Comparison of ENCODE assay signal across 8 cellular contexts in genomic region chr17:59963738-59964454, GRCh38. TPM values are rescaled to one million over a fixed set of nuclear protein-coding genes. Genes with fewer than 3 reads are reported as not detected.
DNase-seq lines count a peak whose midpoint lies in the region; ATAC-seq lines count a peak whose summit lies in the region.

No MANE protein-coding gene starts in this region.

- ATAC-seq in HG03045 (IDR thresholded peaks at IDR 0.05; ENCODE audit: unreplicated experiment): peak; percentile 34

- peaks cover 21% of the 10 kb centered on the region for H3K4me1 ChIP-seq in mononuclear cell (ENCODE audit: insufficient read depth, low read length)

- H3K9me3 ChIP-seq in mononuclear cell (ENCODE audit: low read depth, low read length): no peaks in the 10 kb centered on the region

- H3K27me3 ChIP-seq in mononuclear cell (ENCODE audit: insufficient read depth, low read length): no peaks in the 10 kb centered on the region

- DNase-seq in NCI-H524 (lab: John Stamatoyannopoulos, UW) (peak; percentile 35 to 53), NCI-H524 treated with DMSO at 0.1 percent for 48 hours (lab: John Stamatoyannopoulos, UW) (no peak), NCI-H510A treated with DMSO at 0.1 percent for 48 hours (lab: John Stamatoyannopoulos, UW) (peak; percentile 96), epidermal melanocyte (ENCODE audit: insufficient read length, low spot score) (peak; percentile 44)
- DNase-seq in activated CD8-positive, alpha-beta memory T cell treated with anti-CD3 and anti-CD28 coated beads, Interleukin-2, amount 50 U/mL, for 4 hours: peak; percentile 49
- DNase-seq in stimulated activated CD8-positive, alpha-beta memory T cell treated with anti-CD3 and anti-CD28 coated beads, Interleukin-2, amount 100 ng/mL, for 48 hours (ENCODE audit: low read depth in 2 of 2): peak; percentile 22 to 45

- peak overlapping the region; percentile 86 for H3K4me3 ChIP-seq in mononuclear cell (ENCODE audit: low read length)

RNA-seq across cellular contexts. Expression of gene RNFT1, which starts 0.6 kb away (rescaled TPM):
- total RNA-seq in mononuclear cell: 29.6 TPM
